Comparison of ENCODE assay signal across 22 cellular contexts in genomic region chr2:205778326-205778725, GRCh38.
DNase-seq lines count a peak whose midpoint lies in the region; ATAC-seq and TF ChIP-seq lines count a peak whose summit lies in the region.
"Had no signal": no experiment of that assay in that cellular context is flagged by ENCODE, and none has a peak within 500 bp of the region (broad histone marks: within the 10 kb centered on the region; RNA-seq: fewer than 3 reads in every experiment).

No MANE protein-coding gene starts in this region.

- no peak for TF ChIP-seq CTCF in esophagus muscularis mucosa (IDR thresholded peaks at IDR 0.05)
- TF ChIP-seq CTCF in upper lobe of right lung (IDR thresholded peaks at IDR 0.05), result no peak

- peaks cover 18% of the 10 kb centered on the region for H3K27me3 Mint-ChIP-seq in activated CD4-positive, alpha-beta T cell treated with anti-CD3 and anti-CD28 coated beads for 36 hours

- H3K36me3 Mint-ChIP-seq in activated CD4-positive, alpha-beta T cell treated with anti-CD3 and anti-CD28 coated beads for 36 hours (ENCODE audit: low read depth), result no peaks in the 10 kb centered on the region
- H3K36me3 Mint-ChIP-seq: CD4-positive, CD25-positive, alpha-beta regulatory T cell had no signal

- H3K36me3 ChIP-seq in esophagus muscularis mucosa (peaks cover 0 to 17% (median 0%) of the 10 kb centered on the region in 4 donors), muscle layer of duodenum (ENCODE audit: control insufficient read depth in 1 of 2, insufficient read depth in 2 of 2, low read length in 2 of 2) (peaks cover 0 to 4% of the 10 kb centered on the region in 2 donors), upper lobe of right lung (no peaks in the 10 kb centered on the region)
- H3K36me3 ChIP-seq: BE2C, SJCRH30 had no signal

- H3K9me3 Mint-ChIP-seq in activated CD4-positive, alpha-beta T cell treated with anti-CD3 and anti-CD28 coated beads for 36 hours (ENCODE audit: low read depth), result no peaks in the 10 kb centered on the region

- H3K27ac Mint-ChIP-seq in activated CD4-positive, alpha-beta T cell treated with anti-CD3 and anti-CD28 coated beads for 36 hours, result no peak overlapping the region
- H3K27ac Mint-ChIP-seq: CD4-positive, CD25-positive, alpha-beta regulatory T cell had no signal

- TF ChIP-seq POLR2A in esophagus muscularis mucosa (IDR thresholded peaks at IDR 0.05; ENCODE audit: low read depth), result no peak

- H3K4me3 ChIP-seq in esophagus muscularis mucosa (no peak overlapping the region), muscle layer of duodenum (ENCODE audit: low read depth in 1 of 2, low read length in 2 of 2) (no peak overlapping the region), upper lobe of right lung (no peak overlapping the region)
- H3K4me3 ChIP-seq: GM12878, SJCRH30 had no signal

- H3K27me3 ChIP-seq in esophagus muscularis mucosa (no peaks in the 10 kb centered on the region), muscle layer of duodenum (ENCODE audit: low read depth, low read length) (no peaks in the 10 kb centered on the region), upper lobe of right lung (no peaks in the 10 kb centered on the region)
- H3K27me3 ChIP-seq: BE2C, SJCRH30 had no signal

- H3K4me1 ChIP-seq in esophagus muscularis mucosa, result peaks cover 0 to 100% (median 95%) of the 10 kb centered on the region in 4 donors
- H3K4me1 ChIP-seq in muscle layer of duodenum (ENCODE audit: control insufficient read depth in 1 of 2, insufficient read depth in 2 of 2, low read length in 2 of 2), result peaks cover 0 to 59% of the 10 kb centered on the region in 2 donors
- peaks cover 5% of the 10 kb centered on the region for H3K4me1 ChIP-seq in upper lobe of right lung
- H3K4me1 ChIP-seq: SJCRH30 had no signal

- no peak overlapping the region for H3K4me3 Mint-ChIP-seq in activated CD4-positive, alpha-beta T cell treated with anti-CD3 and anti-CD28 coated beads for 36 hours
- H3K4me3 Mint-ChIP-seq: CD4-positive, CD25-positive, alpha-beta regulatory T cell had no signal

- no peak for DNase-seq in activated CD4-positive, alpha-beta T cell treated with anti-CD3 and anti-CD28 coated beads for 36 hours
- DNase-seq in activated CD4-positive, alpha-beta T cell treated with anti-CD3 and anti-CD28 coated beads, Interleukin-2, amount 50 U/mL, for 1 hour, result no peak
- no peak for DNase-seq in esophagus muscularis mucosa (ENCODE audit: extremely low spot score)
- DNase-seq in upper lobe of right lung, result no peak
- no peak for DNase-seq in retina
- DNase-seq in NCI-H345 (lab: John Stamatoyannopoulos, UW), result no peak
- DNase-seq in NCI-H2107 (lab: John Stamatoyannopoulos, UW), result no peak
- DNase-seq: 8988T; BE2C; CD4-positive, CD25-positive, alpha-beta regulatory T cell; COR-L47; DMS 273 treated with DMSO at 0.1 percent for 48 hours; GDM1; KBM-7; NCI-H187; NCI-H2227 treated with DMSO at 0.1 percent for 48 hours; NCI-H524; NCI-H82; RPMI8226; SJCRH30 had no signal

- WGBS in esophagus muscularis mucosa, result 61% methylated on average over 5 of the region's 5 CpGs

- POLR2A ChIA-PET in activated CD4-positive, alpha-beta T cell treated with anti-CD3 and anti-CD28 coated beads for 36 hours (lab: Charles Lee), result interaction anchor here (0.6 kb wide), 1 partner anchor 28 kb away, joined by 3 read pairs; no protein-coding TSS in a partner anchor

- H3K27ac ChIP-seq in esophagus muscularis mucosa (replicated peaks in 1 of 4), result peak overlapping the region; percentile 80 to 98 (median 90)
- peak overlapping the region; percentile 21 for H3K27ac ChIP-seq in muscle layer of duodenum (ENCODE audit: low read length)
- no peak overlapping the region for H3K27ac ChIP-seq in upper lobe of right lung
- H3K27ac ChIP-seq: SJCRH30 had no signal

- CTCF ChIA-PET in activated CD4-positive, alpha-beta T cell treated with anti-CD3 and anti-CD28 coated beads for 36 hours (lab: Charles Lee), result interaction anchor here (0.8 to 1.2 kb wide), 4 partner anchors 20 to 1519 kb away, joined by 3 read pairs; no protein-coding TSS in a partner anchor

- H3K4me1 Mint-ChIP-seq in activated CD4-positive, alpha-beta T cell treated with anti-CD3 and anti-CD28 coated beads for 36 hours, result peaks cover 11% of the 10 kb centered on the region

- H3K9me3 ChIP-seq in esophagus muscularis mucosa, result no peaks in the 10 kb centered on the region
- no peaks in the 10 kb centered on the region for H3K9me3 ChIP-seq in muscle layer of duodenum (ENCODE audit: control insufficient read depth in 1 of 2, low read length in 2 of 2)
- H3K9me3 ChIP-seq in upper lobe of right lung, result no peaks in the 10 kb centered on the region
- H3K9me3 ChIP-seq: BE2C, SJCRH30 had no signal

- intact Hi-C loops in activated CD4-positive, alpha-beta T cell treated with anti-CD3 and anti-CD28 coated beads for 36 hours (cut with DNase I, micrococcal nuclease), result no loop called here
- intact Hi-C loops in esophagus muscularis mucosa (cut with DNase I), result loop anchor here (10.0 kb wide), 1 partner anchor 166 kb away; no protein-coding TSS in a partner anchor
- intact Hi-C loops in upper lobe of right lung (cut with DNase I), result no loop called here

- peak; percentile 33 for ATAC-seq in activated CD4-positive, alpha-beta T cell treated with anti-CD3 and anti-CD28 coated beads for 36 hours
- peak; percentile 77 for ATAC-seq in upper lobe of right lung
- ATAC-seq: GM12878 had no signal

- TF ChIP-seq EP300 in esophagus muscularis mucosa (IDR thresholded peaks at IDR 0.05), result no peak
